In the genomic region with DNA sequence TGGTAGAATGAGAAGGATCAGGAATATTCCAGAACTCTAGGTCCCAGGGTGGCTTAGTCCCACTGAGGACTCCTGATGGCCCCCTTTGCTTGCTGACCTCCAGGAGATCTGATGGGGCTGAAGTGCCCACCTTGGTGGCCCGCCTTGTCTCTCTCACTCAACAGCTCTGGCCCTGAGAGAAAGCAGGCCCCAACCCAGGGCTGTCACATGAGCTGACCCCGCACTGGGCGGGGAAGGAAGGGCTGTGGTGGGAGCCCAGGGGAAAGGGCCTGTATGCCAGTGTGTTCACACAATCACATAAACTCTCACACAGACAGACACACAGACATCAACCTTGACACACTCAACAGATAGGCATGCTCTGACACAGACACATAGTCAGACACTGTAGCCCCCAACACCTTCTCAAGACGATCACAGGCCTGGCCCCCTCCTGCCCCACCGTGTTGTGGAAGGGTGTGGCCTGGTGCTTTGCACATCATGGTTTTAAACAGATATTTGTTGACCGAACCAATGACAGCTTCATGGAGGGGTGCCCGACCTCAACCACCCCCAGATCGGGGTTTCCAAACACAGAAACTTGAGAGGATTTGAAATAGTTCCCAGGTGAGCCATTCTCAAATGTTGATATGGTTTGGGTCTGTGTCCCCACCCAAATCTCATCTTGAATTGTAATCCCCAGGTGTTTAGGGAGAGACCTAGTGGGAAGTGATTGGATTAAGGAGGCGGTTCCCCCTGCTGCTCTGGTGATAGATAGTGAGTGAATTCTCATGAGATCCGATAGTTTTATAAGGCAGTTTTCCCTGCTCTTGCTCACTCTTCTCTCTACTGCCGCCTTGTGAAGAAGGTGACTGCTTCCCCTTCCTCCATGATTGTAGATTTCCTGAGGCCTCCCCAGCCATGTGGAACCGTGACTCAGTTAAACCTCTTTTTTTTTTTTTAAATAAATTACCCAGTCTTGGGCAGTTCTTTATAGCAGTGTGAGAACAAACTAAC, we compare ENCODE assay signal across 31 cellular contexts. TPM values are rescaled to one million over a fixed set of nuclear protein-coding genes. Genes with fewer than 3 reads are reported as not detected.
"Had no signal": no experiment of that assay in that cellular context is flagged by ENCODE, and none has a peak within 500 bp of the region (broad histone marks: within the 10 kb centered on the region; RNA-seq: fewer than 3 reads in every experiment).

No MANE protein-coding gene starts in this region.

- ATAC-seq: activated CD4-positive, CD25-positive, alpha-beta regulatory T cell treated with anti-CD3 and anti-CD28 coated beads, Interleukin-2, amount 50 U/mL, for 24 hours; activated CD8-positive, alpha-beta memory T cell treated with anti-CD3 and anti-CD28 coated beads, Interleukin-2, amount 10 ng/mL, durations not matched to agents 7 days and 5 days; esophagus mucosa; left lung had no signal

- H2AFZ ChIP-seq: parathyroid adenoma had no signal

- H3K27me3 ChIP-seq: ascending aorta, vagina had no signal

- H3K9ac ChIP-seq: parathyroid adenoma had no signal

- H3K36me3 ChIP-seq: ascending aorta, brain microvascular endothelial cell, left lung, transverse colon, vagina had no signal

- DNase-seq: activated CD4-positive, alpha-beta memory T cell treated with anti-CD3 and anti-CD28 coated beads, Interleukin-2, amount 10 ng/mL, durations not matched to agents 7 days and 5 days; activated CD4-positive, alpha-beta T cell treated with anti-CD3 and anti-CD28 coated beads, Interleukin-2, amount 10 ng/mL, durations not matched to agents 24 days and 14 days; activated CD8-positive, alpha-beta memory T cell treated with anti-CD3 and anti-CD28 coated beads, Interleukin-2, amount 10 ng/mL, durations not matched to agents 7 days and 5 days; activated gamma-delta T cell; activated T-cell treated with anti-CD3 and anti-CD28 coated beads for 4 hours; brain microvascular endothelial cell; effector memory CD4-positive, alpha-beta T cell; foreskin melanocyte; left lung; nephron progenitor cell; nucleus accumbens; right cardiac atrium; stimulated activated CD4-positive, alpha-beta T cell treated with anti-CD3 and anti-CD28 coated beads, Interleukin-1b, Interleukin-23, amount 100 ng/mL, for 48 hours; transverse colon had no signal

- H3K4me1 ChIP-seq: ascending aorta, left lung, transverse colon had no signal

- H3K9me3 ChIP-seq: ascending aorta, left lung, transverse colon, vagina had no signal

- H3K4me3 ChIP-seq: ascending aorta, left lung, lung, skin epidermis, transverse colon, vagina had no signal

- H3K27ac ChIP-seq: ascending aorta, brain microvascular endothelial cell, left lung, parathyroid adenoma, skin epidermis, transverse colon, vagina, VCaP had no signal

RNA-seq across cellular contexts. Expression of a gene that starts 48.5 kb away (rescaled TPM):
- total RNA-seq: activated CD4-positive, alpha-beta memory T cell treated with anti-CD3 and anti-CD28 coated beads, Interleukin-2, amount 10 ng/mL, durations not matched to agents 7 days and 5 days; activated CD4-positive, alpha-beta T cell treated with anti-CD3 and anti-CD28 coated beads, Interleukin-2, amount 10 ng/mL, durations not matched to agents 24 days and 14 days; activated CD8-positive, alpha-beta memory T cell treated with anti-CD3 and anti-CD28 coated beads, Interleukin-2, amount 10 ng/mL, durations not matched to agents 7 days and 5 days; activated T-helper 1 cell treated with anti-CD3 and anti-CD28 coated beads, Interleukin-12 subunit alpha, Interleukin-12 subunit beta, Interleukin-2, Interleukin-4 antibody, amounts not matched to agents 30 ng/mL and 10 ng/mL and 1 ng/mL, durations not matched to agents 14 hours and 24 hours and 36 hours; ascending aorta; dermis microvascular lymphatic vessel endothelial cell; endothelial cell of umbilical vein; esophagus mucosa; kidney epithelial cell; left lung; mononuclear cell; myocyte; pulmonary artery endothelial cell; T-helper 2 cell treated with Interferon-gamma antibody and Interleukin-4, amounts not matched to agents 100 ng/mL and 5 ng/mL, for 36 hours; temporal lobe; vagina had no signal
- polyA plus RNA-seq: endothelial cell of umbilical vein had no signal
